23 cellular contexts compared by ENCODE assay signal in the genomic region with DNA sequence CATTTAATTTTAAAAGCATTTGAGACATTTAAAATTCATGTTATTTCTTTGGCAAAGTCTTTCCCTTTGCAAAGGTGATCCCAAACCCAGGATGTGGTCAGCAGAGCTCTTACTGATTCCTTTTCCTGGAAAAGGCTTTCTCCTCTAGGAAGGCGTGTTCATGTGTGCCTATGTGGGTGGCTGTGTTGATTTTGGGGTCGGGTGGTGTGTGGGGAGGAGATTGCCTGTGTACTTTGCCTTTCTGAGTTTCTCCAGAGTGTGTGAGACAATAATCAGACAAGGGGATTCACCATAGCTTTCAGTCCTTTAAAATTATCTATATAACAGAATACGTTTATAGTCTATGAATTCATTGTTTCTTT.
DNase-seq lines count a peak whose midpoint lies in the region; ATAC-seq and TF ChIP-seq lines count a peak whose summit lies in the region.
"Had no signal": no experiment of that assay in that cellular context is flagged by ENCODE, and none has a peak within 500 bp of the region (broad histone marks: within the 10 kb centered on the region; RNA-seq: fewer than 3 reads in every experiment).

No MANE protein-coding gene starts in this region.

- TF ChIP-seq CTCF in natural killer cell (IDR thresholded peaks at IDR 0.05) (no peak), mucosa of descending colon (IDR thresholded peaks at IDR 0.05) (no peak)

- H3K27me3 Mint-ChIP-seq in natural killer cell (ENCODE audit: low read depth in 2 of 2): peaks cover 7 to 11% of the 10 kb centered on the region in 2 donors
- peaks cover 5 to 29% of the 10 kb centered on the region in 2 donors for H3K27me3 Mint-ChIP-seq in natural killer cell treated with Interleukin-12 subunit alpha and Interleukin-12 subunit beta and Interleukin-15 and Interleukin-18, amount 100 ng/mL, for 72 hours

- H3K9me3 Mint-ChIP-seq in natural killer cell: no peaks in the 10 kb centered on the region
- H3K9me3 Mint-ChIP-seq in natural killer cell treated with Interleukin-12 subunit alpha and Interleukin-12 subunit beta and Interleukin-15 and Interleukin-18, amount 100 ng/mL, for 72 hours: no peaks in the 10 kb centered on the region
- H3K9me3 Mint-ChIP-seq: T-cell had no signal

- peaks cover 10 to 15% of the 10 kb centered on the region in 2 donors for H3K4me1 Mint-ChIP-seq in natural killer cell
- H3K4me1 Mint-ChIP-seq in natural killer cell treated with Interleukin-12 subunit alpha and Interleukin-12 subunit beta and Interleukin-15 and Interleukin-18, amount 100 ng/mL, for 72 hours (ENCODE audit: low read depth in 2 of 2): peaks cover 0 to 4% of the 10 kb centered on the region in 2 donors

- peak overlapping the region in 1 of 2 donors; percentile 87 for H3K27ac Mint-ChIP-seq in natural killer cell
- H3K27ac Mint-ChIP-seq in natural killer cell treated with Interleukin-12 subunit alpha and Interleukin-12 subunit beta and Interleukin-15 and Interleukin-18, amount 100 ng/mL, for 72 hours: no peak overlapping the region
- H3K27ac Mint-ChIP-seq: T-cell had no signal

- peaks cover 7% of the 10 kb centered on the region for H3K4me1 ChIP-seq in mucosa of descending colon (ENCODE audit: low read depth)
- H3K4me1 ChIP-seq in effector memory CD4-positive, alpha-beta T cell (ENCODE audit: control insufficient read depth, insufficient read depth, low read length, poor library complexity, severe bottlenecking): peaks cover 3% of the 10 kb centered on the region

- intact Hi-C loops in natural killer cell (cut with micrococcal nuclease): no loop called here
- intact Hi-C loops in mucosa of descending colon (cut with DNase I, micrococcal nuclease): no loop called here

- H3K27me3 ChIP-seq in effector memory CD4-positive, alpha-beta T cell (replicated peaks; ENCODE audit: control insufficient read depth, insufficient read depth, low read length, poor library complexity, severe bottlenecking): no peaks in the 10 kb centered on the region
- H3K27me3 ChIP-seq: MG63 had no signal

- H3K4me3 ChIP-seq in mucosa of descending colon: no peak overlapping the region
- H3K4me3 ChIP-seq in effector memory CD4-positive, alpha-beta T cell (ENCODE audit: insufficient read depth, low read depth, low read length, poor library complexity, severe bottlenecking): no peak overlapping the region
- H3K4me3 ChIP-seq: GM23248, HAP-1, MG63 had no signal

- no peaks in the 10 kb centered on the region for H3K36me3 Mint-ChIP-seq in natural killer cell
- no peaks in the 10 kb centered on the region for H3K36me3 Mint-ChIP-seq in natural killer cell treated with Interleukin-12 subunit alpha and Interleukin-12 subunit beta and Interleukin-15 and Interleukin-18, amount 100 ng/mL, for 72 hours
- H3K36me3 Mint-ChIP-seq: T-cell had no signal

- H3K36me3 ChIP-seq in mucosa of descending colon (ENCODE audit: low read depth): no peaks in the 10 kb centered on the region
- H3K36me3 ChIP-seq in effector memory CD4-positive, alpha-beta T cell (ENCODE audit: control insufficient read depth, insufficient read depth, low read length): no peaks in the 10 kb centered on the region
- H3K36me3 ChIP-seq: HAP-1, MG63 had no signal

- ATAC-seq in natural killer cell: no peak
- no peak for ATAC-seq in natural killer cell treated with Interleukin-12 subunit alpha and Interleukin-12 subunit beta and Interleukin-15 and Interleukin-18, amount 100 ng/mL, for 72 hours
- ATAC-seq in mucosa of descending colon: peak; percentile 32
- ATAC-seq: T-cell had no signal

- DNase-seq in natural killer cell: no peak
- DNase-seq in natural killer cell treated with Interleukin-12 subunit alpha and Interleukin-12 subunit beta and Interleukin-15 and Interleukin-18, amount 100 ng/mL, for 72 hours (ENCODE audit: low spot score): no peak
- DNase-seq in OCI-M1 (lab: John Stamatoyannopoulos, UW): peak; percentile 82
- DNase-seq in mucosa of descending colon: no peak
- no peak for DNase-seq in HPDE6-E6E7 (ENCODE audit: extremely low spot score)
- no peak for DNase-seq in NCI-H146 treated with DMSO at 0.1 percent for 48 hours (lab: John Stamatoyannopoulos, UW; ENCODE audit: unreplicated experiment)
- DNase-seq in effector memory CD4-positive, alpha-beta T cell: no peak
- DNase-seq: DMS153; DND-41; GM23248; MG63; NCI-H1092 treated with DMSO at 0.1 percent for 48 hours; NCI-H1436; NCI-H187 treated with DMSO at 0.1 percent for 48 hours; NCI-H2107; NCI-H446; NCI-H524 treated with DMSO at 0.1 percent for 48 hours; NCI-H82; NK-92 treated with Interleukin-12 subunit alpha and Interleukin-12 subunit beta, amount 100 ng/mL, for 24 hours; SHP77; T-cell had no signal

- no peaks in the 10 kb centered on the region for H3K9me3 ChIP-seq in mucosa of descending colon
- no peaks in the 10 kb centered on the region for H3K9me3 ChIP-seq in effector memory CD4-positive, alpha-beta T cell (ENCODE audit: control insufficient read depth, low read length)
- H3K9me3 ChIP-seq: HAP-1, MG63 had no signal

- no peak overlapping the region for H3K27ac ChIP-seq in effector memory CD4-positive, alpha-beta T cell (ENCODE audit: insufficient read depth, low read length, poor library complexity, severe bottlenecking)
- H3K27ac ChIP-seq: GM23248, RWPE1 had no signal

- H3K4me3 Mint-ChIP-seq in natural killer cell: peak overlapping the region; percentile 73
- H3K4me3 Mint-ChIP-seq in natural killer cell treated with Interleukin-12 subunit alpha and Interleukin-12 subunit beta and Interleukin-15 and Interleukin-18, amount 100 ng/mL, for 72 hours: no peak overlapping the region
- H3K4me3 Mint-ChIP-seq: T-cell had no signal
